ENCODE assay signal across 7 cellular contexts in the genomic region with DNA sequence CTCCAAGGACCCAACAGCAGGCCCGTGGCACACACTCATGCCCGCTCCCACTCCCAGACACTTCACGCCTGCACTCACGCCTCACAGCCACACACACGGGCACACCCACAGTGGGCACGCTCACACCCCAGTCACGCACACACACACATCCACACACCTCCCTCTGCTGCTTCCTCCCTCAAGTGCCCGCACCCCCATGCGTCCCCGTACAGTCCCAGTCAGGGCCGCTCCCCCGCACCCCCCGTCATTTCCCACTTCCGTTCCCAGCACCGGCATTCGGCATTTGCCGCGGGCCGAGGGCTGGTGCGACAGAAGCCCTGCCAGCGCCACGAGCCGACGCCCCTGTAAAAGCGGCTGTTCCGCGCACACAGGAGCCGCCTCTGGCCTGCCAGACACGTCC.
DNase-seq lines count a peak whose midpoint lies in the region; ATAC-seq and TF ChIP-seq lines count a peak whose summit lies in the region.
"Not testable (repeated sequence)": the region's sequence is repeated elsewhere in the genome, so short reads cannot be mapped to it uniquely, and the experiment has no call there.

No MANE protein-coding gene starts in this region.

- intact Hi-C loops in activated CD8-positive, alpha-beta T cell treated with anti-CD3 and anti-CD28 coated beads for 36 hours (cut with micrococcal nuclease); heart left ventricle (cut with DNase I); lower lobe of right lung (cut with DNase I); posterior vena cava (cut with DNase I): not testable (repeated sequence)

- H3K36me3 Mint-ChIP-seq in activated CD8-positive, alpha-beta T cell treated with anti-CD3 and anti-CD28 coated beads for 36 hours (ENCODE audit: low read depth); activated naive CD8-positive, alpha-beta T cell treated with anti-CD3 and anti-CD28 coated beads, Interleukin-2, amount 50 U/mL, for 24 hours (ENCODE audit: low read depth); stimulated activated memory B cell treated with anti-CD40 and anti-IgM and Interleukin-4, amounts not matched to agents 10 μg/mL and 1 μg/mL and 100 μg/mL, for 72 hours: not testable (repeated sequence)

- not testable (repeated sequence) for H3K9me3 ChIP-seq in DND-41 (ENCODE audit: insufficient read depth, low read length, severe bottlenecking); heart left ventricle; lower lobe of right lung

- not testable (repeated sequence) for H3K4me2 ChIP-seq in DND-41 (ENCODE audit: insufficient read depth, low read length)

- WGBS in heart left ventricle, 4 donors: 56 to 73% (median 66%) methylated on average over 11 to 13 of the region's 29 CpGs

- H3K9ac ChIP-seq in DND-41 (ENCODE audit: low read depth, low read length): not testable (repeated sequence)

- not testable (repeated sequence) for H3K27me3 ChIP-seq in DND-41 (ENCODE audit: insufficient read depth, low read length, poor library complexity); heart left ventricle; lower lobe of right lung (ENCODE audit: low read depth)

- H3K4me1 Mint-ChIP-seq in activated CD8-positive, alpha-beta T cell treated with anti-CD3 and anti-CD28 coated beads for 36 hours (ENCODE audit: low read depth); activated naive CD8-positive, alpha-beta T cell treated with anti-CD3 and anti-CD28 coated beads, Interleukin-2, amount 50 U/mL, for 24 hours; stimulated activated memory B cell treated with anti-CD40 and anti-IgM and Interleukin-4, amounts not matched to agents 10 μg/mL and 1 μg/mL and 100 μg/mL, for 72 hours: not testable (repeated sequence)

- H3K27ac Mint-ChIP-seq in activated CD8-positive, alpha-beta T cell treated with anti-CD3 and anti-CD28 coated beads for 36 hours; activated naive CD8-positive, alpha-beta T cell treated with anti-CD3 and anti-CD28 coated beads, Interleukin-2, amount 50 U/mL, for 24 hours; stimulated activated memory B cell treated with anti-CD40 and anti-IgM and Interleukin-4, amounts not matched to agents 10 μg/mL and 1 μg/mL and 100 μg/mL, for 72 hours: not testable (repeated sequence)

- H3K4me3 Mint-ChIP-seq in activated CD8-positive, alpha-beta T cell treated with anti-CD3 and anti-CD28 coated beads for 36 hours; activated naive CD8-positive, alpha-beta T cell treated with anti-CD3 and anti-CD28 coated beads, Interleukin-2, amount 50 U/mL, for 24 hours; stimulated activated memory B cell treated with anti-CD40 and anti-IgM and Interleukin-4, amounts not matched to agents 10 μg/mL and 1 μg/mL and 100 μg/mL, for 72 hours: not testable (repeated sequence)

- not testable (repeated sequence) for TF ChIP-seq POLR2A in heart left ventricle (IDR thresholded peaks at IDR 0.05)

- H3K4me3 ChIP-seq in DND-41 (ENCODE audit: low read depth in 1 of 2, low read length in 2 of 2); heart left ventricle; lower lobe of right lung: not testable (repeated sequence)

- CTCF ChIA-PET in activated CD8-positive, alpha-beta T cell treated with anti-CD3 and anti-CD28 coated beads for 36 hours (lab: Charles Lee): not testable (repeated sequence)

- H3K9me3 Mint-ChIP-seq in activated CD8-positive, alpha-beta T cell treated with anti-CD3 and anti-CD28 coated beads for 36 hours; activated naive CD8-positive, alpha-beta T cell treated with anti-CD3 and anti-CD28 coated beads, Interleukin-2, amount 50 U/mL, for 24 hours; stimulated activated memory B cell treated with anti-CD40 and anti-IgM and Interleukin-4, amounts not matched to agents 10 μg/mL and 1 μg/mL and 100 μg/mL, for 72 hours: not testable (repeated sequence)

- peak; percentile 90 for ATAC-seq in DND-41 (ENCODE audit: insufficient read depth, low read depth)
- ATAC-seq in activated CD8-positive, alpha-beta T cell treated with anti-CD3 and anti-CD28 coated beads for 36 hours: peak; percentile 49
- peak; percentile 37 for ATAC-seq in activated naive CD8-positive, alpha-beta T cell treated with anti-CD3 and anti-CD28 coated beads, Interleukin-2, amount 50 U/mL, for 24 hours
- peak; percentile 15 to 63 (median 37) for ATAC-seq in heart left ventricle
- peak in 1 of 2 donors; percentile 34 for ATAC-seq in lower lobe of right lung
- peak; percentile 47 for ATAC-seq in stimulated activated memory B cell treated with anti-CD40 and anti-IgM and Interleukin-4, amounts not matched to agents 10 μg/mL and 1 μg/mL and 100 μg/mL, for 72 hours

- peak; percentile 76 for DNase-seq in DND-41
- peak; percentile 8 for DNase-seq in activated CD8-positive, alpha-beta T cell treated with anti-CD3 and anti-CD28 coated beads for 36 hours
- peak; percentile 27 for DNase-seq in activated naive CD8-positive, alpha-beta T cell treated with anti-CD3 and anti-CD28 coated beads, Interleukin-2, amount 50 U/mL, for 24 hours
- peak; percentile 18 to 56 (median 43) for DNase-seq in heart left ventricle
- peak; percentile 38 for DNase-seq in lower lobe of right lung
- DNase-seq in posterior vena cava (ENCODE audit: low spot score): peak; percentile 82

- H3K79me2 ChIP-seq in DND-41 (ENCODE audit: insufficient read depth, low read length): not testable (repeated sequence)

- not testable (repeated sequence) for H3K27me3 Mint-ChIP-seq in activated CD8-positive, alpha-beta T cell treated with anti-CD3 and anti-CD28 coated beads for 36 hours; activated naive CD8-positive, alpha-beta T cell treated with anti-CD3 and anti-CD28 coated beads, Interleukin-2, amount 50 U/mL, for 24 hours; stimulated activated memory B cell treated with anti-CD40 and anti-IgM and Interleukin-4, amounts not matched to agents 10 μg/mL and 1 μg/mL and 100 μg/mL, for 72 hours

- not testable (repeated sequence) for H3K4me1 ChIP-seq in DND-41 (ENCODE audit: insufficient read depth, low read length); heart left ventricle; lower lobe of right lung

- TF ChIP-seq CTCF in DND-41 (IDR thresholded peaks at IDR 0.05; ENCODE audit: borderline replicate concordance, extremely low read depth, low read length, poor library complexity, severe bottlenecking); activated CD8-positive, alpha-beta T cell treated with anti-CD3 and anti-CD28 coated beads for 36 hours (IDR thresholded peaks at IDR 0.05); heart left ventricle (IDR thresholded peaks at IDR 0.05); lower lobe of right lung (IDR thresholded peaks at IDR 0.05): not testable (repeated sequence)

- H4K20me1 ChIP-seq in DND-41 (ENCODE audit: insufficient read depth, low read length): not testable (repeated sequence)

- H3K27ac ChIP-seq in DND-41 (ENCODE audit: low read length); heart left ventricle; lower lobe of right lung: not testable (repeated sequence)

- H3K36me3 ChIP-seq in DND-41 (ENCODE audit: insufficient read depth, low read length); heart left ventricle; lower lobe of right lung: not testable (repeated sequence)

- H2AFZ ChIP-seq in DND-41 (ENCODE audit: low read depth, low read length): not testable (repeated sequence)

- POLR2A ChIA-PET in activated CD8-positive, alpha-beta T cell treated with anti-CD3 and anti-CD28 coated beads for 36 hours (lab: Charles Lee): not testable (repeated sequence)

Comparison
In these comparisons a context has a peak if more than half of its experiments do, and no peak if none do; other contexts are left out.
1. DNase-seq: peak in every context shown above with its lines; median percentile 82 in posterior vena cava; 76 in DND-41; 43 in heart left ventricle; 38 in lower lobe of right lung; 27 in activated naive CD8-positive, alpha-beta T cell treated with anti-CD3 and anti-CD28 coated beads, Interleukin-2, amount 50 U/mL, for 24 hours; 8 in activated CD8-positive, alpha-beta T cell treated with anti-CD3 and anti-CD28 coated beads for 36 hours.